In the genomic region with DNA sequence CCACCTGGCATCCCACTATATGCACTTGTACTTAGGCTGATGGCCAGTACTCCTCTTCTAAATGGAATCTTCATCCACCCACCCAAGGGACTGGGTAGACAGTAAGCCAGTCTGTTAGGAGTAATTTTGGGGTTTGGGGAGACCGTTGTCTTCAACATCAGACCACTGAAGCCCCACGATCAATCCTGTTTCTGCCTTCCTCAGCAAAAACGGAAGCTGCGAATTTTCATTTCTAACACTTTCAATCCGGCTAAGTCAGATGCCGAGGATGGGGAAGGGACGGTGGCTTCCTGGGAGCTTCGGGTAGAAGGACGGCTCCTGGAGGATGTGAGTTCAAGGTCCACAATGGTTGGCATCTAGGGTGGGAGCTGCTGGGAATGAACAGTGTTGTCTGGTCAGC, we compare ENCODE assay signal across 19 cellular contexts. TPM values are rescaled to one million over a fixed set of nuclear protein-coding genes. Genes with fewer than 3 reads are reported as not detected.
DNase-seq lines count a peak whose midpoint lies in the region; ATAC-seq, FAIRE-seq and TF ChIP-seq lines count a peak whose summit lies in the region.
"Had no signal": no experiment of that assay in that cellular context is flagged by ENCODE, and none has a peak within 500 bp of the region (broad histone marks: within the 10 kb centered on the region; RNA-seq: fewer than 3 reads in every experiment).

No MANE protein-coding gene starts in this region.

- no peak for FAIRE-seq in GM12878 (lab: Jason Lieb, UNC)
- FAIRE-seq in urothelium cell line (lab: Jason Lieb, UNC), result no peak

- H2AFZ ChIP-seq in H9 (ENCODE audit: low read length) (no peak overlapping the region), GM12878 (ENCODE audit: control insufficient read depth, low read depth, low read length) (no peak overlapping the region)

- peak overlapping the region in 3 of 4 donors; percentile 24 to 99 (median 74) for H3K4me3 Mint-ChIP-seq in CD4-positive, CD25-positive, alpha-beta regulatory T cell
- H3K4me3 Mint-ChIP-seq in H9 (peak overlapping the region; percentile 38 to 41; a peak in 3 of 5 replicates), nephron progenitor cell (peak overlapping the region; percentile 98)
- no peak overlapping the region for H3K4me3 Mint-ChIP-seq in T-helper 2 cell treated with Interferon-gamma antibody and Interleukin-4, amounts not matched to agents 5 μg/mL and 100 μg/mL, for 36 hours

- no peak for ATAC-seq in CD4-positive, CD25-positive, alpha-beta regulatory T cell (ENCODE audit: low read depth in 2 of 2)
- no peak for ATAC-seq in GM12878
- ATAC-seq: CD8-positive, alpha-beta T cell; psoas muscle; Right ventricle myocardium inferior; stimulated activated naive CD8-positive, alpha-beta T cell treated with anti-CD3 and anti-CD28 coated beads, Interleukin-15, Interleukin-2, amounts not matched to agents 100 U/mL and 50 U/mL, for 24 hours; T-helper 17 cell had no signal

- H3K9ac ChIP-seq in H9 (ENCODE audit: extremely low read depth, insufficient read length, low read length) (no peak overlapping the region), GM12878 (ENCODE audit: control insufficient read depth, insufficient read depth, low read length) (0 out of 2 replicates have a peak overlapping the region, but pooled peaks have one; percentile 8)

- H2AK5ac ChIP-seq in H9 (ENCODE audit: insufficient read length, low read length), result no peak overlapping the region

- no peak overlapping the region for H3K4me3 ChIP-seq in CD4-positive, CD25-positive, alpha-beta regulatory T cell (ENCODE audit: low read depth, low read length)
- H3K4me3 ChIP-seq in GM12878, result no peak overlapping the region
- H3K4me3 ChIP-seq: psoas muscle, upper lobe of left lung had no signal

- peak overlapping the region in 1 of 3 donors; percentile 57 for H3K27ac Mint-ChIP-seq in CD4-positive, CD25-positive, alpha-beta regulatory T cell
- H3K27ac Mint-ChIP-seq in H9 (no peak overlapping the region), nephron progenitor cell (peak overlapping the region; percentile 22)
- H3K27ac Mint-ChIP-seq in T-helper 2 cell treated with Interferon-gamma antibody and Interleukin-4, amounts not matched to agents 5 μg/mL and 100 μg/mL, for 36 hours, result no peak overlapping the region

- H4K20me1 ChIP-seq in H9 (ENCODE audit: control insufficient read depth, insufficient read depth, insufficient read length) (no peaks in the 10 kb centered on the region), GM12878 (ENCODE audit: control insufficient read depth, insufficient read depth) (0 out of 2 replicates have a peak, but pooled peaks cover 4% of the 10 kb centered on the region)

- no peak overlapping the region for H2BK15ac ChIP-seq in H9 (ENCODE audit: low read depth, low read length)

- no peak overlapping the region for H3K18ac ChIP-seq in H9 (ENCODE audit: insufficient read length, low read depth, low read length)

- in situ Hi-C loops in GM12878 (cut with MboI) (no loop called here), GM13977 (cut with MboI; ENCODE audit: low pct_unique_long_range_greater_than_20kb, low sequenced_read_pairs, unreplicated experiment) (no loop called here)

- H2BK120ac ChIP-seq in H9 (ENCODE audit: low read depth, low read length, poor library complexity, severe bottlenecking), result no peak overlapping the region

- no CpG with 5 or more reads among the region's 9 CpGs for WGBS in H9 (ENCODE audit: extremely low coverage, insufficient read length, low lambda C conversion rate)
- 97% methylated on average over 9 of the region's 9 CpGs for WGBS in GM12878 (ENCODE audit: insufficient coverage, insufficient replicate concordance, low lambda C conversion rate, missing lambda C conversion rate)

- peaks cover 29% of the 10 kb centered on the region for H3K36me3 Mint-ChIP-seq in CD4-positive, CD25-positive, alpha-beta regulatory T cell
- H3K36me3 Mint-ChIP-seq in H9 (ENCODE audit: insufficient read depth in 1 of 3, low read depth in 3 of 3) (peaks cover 50 to 62% (median 58%) of the 10 kb centered on the region in 3 experiments; a peak in 6 of 7 replicates), nephron progenitor cell (ENCODE audit: low read depth) (peaks cover 53% of the 10 kb centered on the region)
- H3K36me3 Mint-ChIP-seq in T-helper 2 cell treated with Interferon-gamma antibody and Interleukin-4, amounts not matched to agents 5 μg/mL and 100 μg/mL, for 36 hours (ENCODE audit: low read depth), result peaks cover 42% of the 10 kb centered on the region

- no peak for TF ChIP-seq RAD21 in GM12878 (IDR thresholded peaks at IDR 0.05; ENCODE audit: insufficient read depth, low read depth, low read length)

- no peak overlapping the region for H3K56ac ChIP-seq in H9 (ENCODE audit: insufficient read length, low read depth, low read length)

- RAD21 ChIA-PET in GM12878 (lab: Charles Lee; ENCODE audit: unreplicated experiment), result interaction anchor here (1.3 to 5.6 kb wide), 8 partner anchors 24 to 227 kb away, joined by 4 to 47 read pairs (median 6); partner anchors contain the start of genes CERS5 and COX14

- no peaks in the 10 kb centered on the region for H3K27me3 ChIP-seq in CD4-positive, CD25-positive, alpha-beta regulatory T cell (ENCODE audit: control insufficient read depth, insufficient read depth, low read length)
- H3K27me3 ChIP-seq in H9 (ENCODE audit: insufficient read depth, low read length) (no peaks in the 10 kb centered on the region), GM12878 (replicated peaks in 1 of 2; ENCODE audit: control insufficient read depth in 2 of 2, insufficient read depth in 2 of 2, low read length in 1 of 2) (no peaks in the 10 kb centered on the region)
- H3K27me3 ChIP-seq: upper lobe of left lung had no signal

- no peak overlapping the region for H4K91ac ChIP-seq in H9 (ENCODE audit: insufficient read length, low read depth, low read length)

- intact Hi-C loops in GM12878 (cut with micrococcal nuclease; ENCODE audit: unreplicated experiment), result no loop called here

- no peak overlapping the region for H3K4ac ChIP-seq in H9 (ENCODE audit: low read depth, low read length)

- H2BK20ac ChIP-seq in H9 (ENCODE audit: low read depth, low read length, poor library complexity, severe bottlenecking), result no peak overlapping the region

- no peak overlapping the region for H4K8ac ChIP-seq in H9 (replicated peaks; ENCODE audit: insufficient read length, low read depth, low read length)

- BruUV-seq in GM12878 (replicated peaks; lab: Mats Ljungman, UMichigan), result no TSS peak

- no peaks in the 10 kb centered on the region for H3K27me3 Mint-ChIP-seq in CD4-positive, CD25-positive, alpha-beta regulatory T cell
- peaks cover 3% of the 10 kb centered on the region; the same call in 1 of the 2 replicates for H3K27me3 Mint-ChIP-seq in H9 (ENCODE audit: low read depth)
- peaks cover 8% of the 10 kb centered on the region for H3K27me3 Mint-ChIP-seq in nephron progenitor cell (ENCODE audit: low read depth, poor library complexity)
- H3K27me3 Mint-ChIP-seq in T-helper 2 cell treated with Interferon-gamma antibody and Interleukin-4, amounts not matched to agents 5 μg/mL and 100 μg/mL, for 36 hours (ENCODE audit: low read depth), result no peaks in the 10 kb centered on the region
- H3K27me3 Mint-ChIP-seq: T-helper 17 cell had no signal

- no peaks in the 10 kb centered on the region for H3K9me3 Mint-ChIP-seq in CD4-positive, CD25-positive, alpha-beta regulatory T cell
- no peaks in the 10 kb centered on the region for H3K9me3 Mint-ChIP-seq in H9
- H3K9me3 Mint-ChIP-seq in nephron progenitor cell, result no peaks in the 10 kb centered on the region
- H3K9me3 Mint-ChIP-seq in T-helper 2 cell treated with Interferon-gamma antibody and Interleukin-4, amounts not matched to agents 5 μg/mL and 100 μg/mL, for 36 hours, result no peaks in the 10 kb centered on the region
- H3K9me3 Mint-ChIP-seq: CD8-positive, alpha-beta T cell had no signal

- H2BK12ac ChIP-seq in H9 (ENCODE audit: insufficient read length, low read depth, low read length), result no peak overlapping the region

- peaks cover 16% of the 10 kb centered on the region for H3K4me1 ChIP-seq in CD4-positive, CD25-positive, alpha-beta regulatory T cell (ENCODE audit: control insufficient read depth, insufficient read depth, low read length, poor library complexity, severe bottlenecking)
- no peaks in the 10 kb centered on the region for H3K4me1 ChIP-seq in H9 (ENCODE audit: insufficient read depth, low read length)
- H3K4me1 ChIP-seq in GM12878 (ENCODE audit: control insufficient read depth, insufficient read depth, low read length), result no peaks in the 10 kb centered on the region

- DNase-seq in CD4-positive, CD25-positive, alpha-beta regulatory T cell, result no peak
- DNase-seq in H9, result no peak
- DNase-seq in GM12878 (ENCODE audit: low read depth, low spot score), result no peak
- no peak for DNase-seq in nephron progenitor cell
- DNase-seq in urothelium cell line (ENCODE audit: low spot score), result no peak
- no peak for DNase-seq in GM13977 (ENCODE audit: low spot score)
- DNase-seq in stimulated activated CD4-positive, alpha-beta T cell treated with anti-CD3 and anti-CD28 coated beads, Interleukin-12 subunit alpha, Interleukin-12 subunit beta, amount 100 ng/mL, for 4 hours, result no peak
- DNase-seq in T-helper 2 cell treated with Interferon-gamma antibody and Interleukin-4, amounts not matched to agents 5 μg/mL and 100 μg/mL, for 36 hours (ENCODE audit: low spot score), result no peak
- DNase-seq: activated CD4-positive, CD25-positive, alpha-beta regulatory T cell; amygdala; CD8-positive, alpha-beta T cell; foreskin melanocyte; NCI-H146; NCI-H345; psoas muscle; stimulated activated naive CD8-positive, alpha-beta T cell treated with anti-CD3 and anti-CD28 coated beads, Interleukin-15, Interleukin-2, amounts not matched to agents 100 U/mL and 50 U/mL, for 24 hours; T-helper 17 cell; upper lobe of left lung had no signal

- no peak for TF ChIP-seq EP300 in GM12878 (IDR thresholded peaks at IDR 0.05; ENCODE audit: borderline replicate concordance in 1 of 2, control insufficient read depth in 1 of 2, low read depth in 2 of 2, low read length in 2 of 2)

- H3K14ac ChIP-seq in H9 (ENCODE audit: insufficient read depth, low read length), result no peak overlapping the region

- TF ChIP-seq POLR2A in GM12878 (IDR thresholded peaks at IDR 0.05; ENCODE audit: low read depth, low read length), result no peak

- SMC1A ChIA-PET in GM12878 (lab: Charles Lee; ENCODE audit: uncharacterized antibody, unreplicated experiment), result interaction anchor here (0.7 to 3.9 kb wide), 13 partner anchors 9 to 345 kb away, joined by 3 to 29 read pairs (median 3); partner anchors contain the start of genes CERS5 and COX14

- peaks cover 45% of the 10 kb centered on the region for H3K36me3 ChIP-seq in CD4-positive, CD25-positive, alpha-beta regulatory T cell (ENCODE audit: control insufficient read depth, insufficient read depth, low read length)
- H3K36me3 ChIP-seq in GM12878 (ENCODE audit: control insufficient read depth in 2 of 2, insufficient read depth in 2 of 2, low read length in 1 of 2), result peaks cover 0 to 20% of the 10 kb centered on the region in 2 experiments

- CTCF ChIA-PET in GM12878 (lab: Yijun Ruan, JAX), result interaction anchor here (0.9 to 9.0 kb wide), 20 partner anchors 9 to 343 kb away, joined by 3 to 250 read pairs (median 5); partner anchors contain the start of genes CERS5, COX14 and LIMA1

- no peak overlapping the region for H3T11ph ChIP-seq in H9 (ENCODE audit: low read length)

- no peaks in the 10 kb centered on the region for H3K79me2 ChIP-seq in H9 (ENCODE audit: insufficient read depth, low read length)
- H3K79me2 ChIP-seq in GM12878 (ENCODE audit: control insufficient read depth, insufficient read depth, low read length), result peaks cover 9% of the 10 kb centered on the region

- H3K4me1 Mint-ChIP-seq in CD4-positive, CD25-positive, alpha-beta regulatory T cell, result peaks cover 19 to 43% (median 26%) of the 10 kb centered on the region in 4 donors
- H3K4me1 Mint-ChIP-seq in H9 (peaks cover 9 to 12% of the 10 kb centered on the region in 2 experiments), nephron progenitor cell (peaks cover 39% of the 10 kb centered on the region)
- H3K4me1 Mint-ChIP-seq in T-helper 2 cell treated with Interferon-gamma antibody and Interleukin-4, amounts not matched to agents 5 μg/mL and 100 μg/mL, for 36 hours (ENCODE audit: low read depth), result peaks cover 30% of the 10 kb centered on the region

- H3K23ac ChIP-seq in H9 (ENCODE audit: insufficient read length, low read depth, low read length), result no peak overlapping the region

- TF ChIP-seq CTCF in H9 (conservative IDR thresholded peaks at IDR 0.05), result no peak
- TF ChIP-seq CTCF in GM12878 (IDR thresholded peaks at IDR 0.05 in 2 of 3, conservative IDR thresholded peaks at IDR 0.05 in 1 of 3; ENCODE audit: control insufficient read depth in 2 of 3, extremely low read depth in 1 of 3, insufficient read depth in 1 of 3, low read depth in 3 of 3, low read length in 3 of 3), result no peak
- TF ChIP-seq CTCF in nephron progenitor cell (IDR thresholded peaks at IDR 0.05), result no peak
- no peak for TF ChIP-seq CTCF in GM13977 (IDR thresholded peaks at IDR 0.05; ENCODE audit: extremely low read depth, insufficient read depth, missing control alignments)

- H3K9me3 ChIP-seq in CD4-positive, CD25-positive, alpha-beta regulatory T cell (ENCODE audit: control insufficient read depth in 2 of 2, low read length in 2 of 2), result no peaks in the 10 kb centered on the region
- H3K9me3 ChIP-seq in H9 (ENCODE audit: control insufficient read depth, low read depth, low read length), result no peaks in the 10 kb centered on the region
- H3K9me3 ChIP-seq in GM12878 (replicated peaks; ENCODE audit: control insufficient read depth, insufficient read depth, low read length), result no peaks in the 10 kb centered on the region
- H3K9me3 ChIP-seq: psoas muscle, upper lobe of left lung had no signal

- no peak overlapping the region for H2BK5ac ChIP-seq in H9 (ENCODE audit: insufficient read length, low read length)

- H3K27ac ChIP-seq in CD4-positive, CD25-positive, alpha-beta regulatory T cell (ENCODE audit: insufficient read depth, low read length, poor library complexity, severe bottlenecking), result no peak overlapping the region
- H3K27ac ChIP-seq in H9 (ENCODE audit: insufficient read length, low read depth, low read length) (no peak overlapping the region), GM12878 (ENCODE audit: control insufficient read depth, insufficient read depth) (no peak overlapping the region)
- H3K27ac ChIP-seq: psoas muscle, upper lobe of left lung had no signal

- H4K5ac ChIP-seq in H9 (ENCODE audit: insufficient read length, low read depth, low read length), result no peak overlapping the region

- H3K79me1 ChIP-seq in H9 (ENCODE audit: insufficient read depth, low read depth, low read length, poor library complexity, severe bottlenecking), result no peaks in the 10 kb centered on the region

- POLR2A ChIA-PET in GM12878 (lab: Charles Lee), result interaction anchor here (0.7 to 1.2 kb wide), 3 partner anchors 9 to 26 kb away, joined by 3 to 8 read pairs (median 5); no protein-coding TSS in a partner anchor

- H3K23me2 ChIP-seq in H9 (ENCODE audit: insufficient read length, low read depth, low read length, poor library complexity, severe bottlenecking), result no peaks in the 10 kb centered on the region

- no peak overlapping the region for H3K4me2 ChIP-seq in H9 (ENCODE audit: insufficient read depth, insufficient read length, low read length)
- no peak overlapping the region for H3K4me2 ChIP-seq in GM12878 (ENCODE audit: control insufficient read depth, insufficient read depth)

RNA-seq across cellular contexts. Expression of gene SMARCD1, which starts 2.0 kb away (rescaled TPM):
- total RNA-seq in CD4-positive, CD25-positive, alpha-beta regulatory T cell, result 75.2 TPM
- polyA plus RNA-seq in CD4-positive, CD25-positive, alpha-beta regulatory T cell, result 10 to 100 TPM; 12.0 to 22.3 (median 13.8) TPM
- 142 and 152 TPM in 2 replicates for total RNA-seq in H9 (2021)
- 61.2 and 62.7 TPM in 2 replicates for total RNA-seq in GM12878 (2013; cell fraction: nucleolus; rRNA removed)
- total RNA-seq in GM12878 (2014; rRNA removed), result 83.2 and 90.4 TPM in 2 replicates
- 46.6 and 51.7 TPM in 2 replicates for total RNA-seq in GM12878 (2014; rRNA removed; fragmentation: Illumina TruSeq; extraction: Trizol)
- total RNA-seq in GM12878 (2021), result 78.7 and 90.1 TPM in 2 replicates
- polyA plus RNA-seq in GM12878 (2011; ENCODE audit: low read depth), result 36.1 TPM
- polyA plus RNA-seq in GM12878 (2011; rRNA removed), result 38.7 and 67.2 TPM in 2 replicates
- 62.2 and 64.3 TPM in 2 replicates for polyA plus RNA-seq in GM12878 (2011; cell fraction: cytosol; rRNA removed)
- polyA plus RNA-seq in GM12878 (2011; cell fraction: nucleus; rRNA removed), result 90.5 and 98.2 TPM in 2 replicates
- 38.5 and 44.3 TPM in 2 replicates for polyA plus RNA-seq in GM12878 (2012)
- polyA plus RNA-seq in GM12878 (2014; fragmentation: Illumina TruSeq; extraction: Trizol), result 92.4 and 96.2 TPM in 2 replicates
- polyA plus RNA-seq in GM12878 (2014; fragmentation: Nextera tagmentation; extraction: Ambion mirVana), result 1 to 10 TPM; 1.4 to 2.9 TPM
- polyA plus RNA-seq in GM12878 (2014; rRNA removed), result 66.1 and 97.4 TPM in 2 replicates
- 10 to 100 TPM; 12.6 to 13.4 TPM for polyA plus RNA-seq in GM12878 (2016; fragmentation: Nextera tagmentation; extraction: Ambion mirVana)
- 62.7 and 66.1 TPM in 2 replicates for polyA minus RNA-seq in GM12878 (2011; rRNA and poly(A)+ RNA removed)
- 36.5 and 40.9 TPM in 2 replicates for polyA minus RNA-seq in GM12878 (2011; cell fraction: cytosol; rRNA and poly(A)+ RNA removed)
- 26.4 and 43.6 TPM in 2 replicates for polyA minus RNA-seq in GM12878 (2011; cell fraction: nucleus; rRNA and poly(A)+ RNA removed)

RNA-seq across cellular contexts. Expression of gene GPD1, which starts 16.6 kb away (rescaled TPM):
- total RNA-seq in CD4-positive, CD25-positive, alpha-beta regulatory T cell, result not detected
- under 1 TPM in 1 of 4 donors, not detected in 3; 0.06 TPM for polyA plus RNA-seq in CD4-positive, CD25-positive, alpha-beta regulatory T cell
- total RNA-seq in H9 (2021), result 0.70 and 1.2 TPM in 2 replicates
- 0.76 and 1.9 TPM in 2 replicates for total RNA-seq in GM12878 (2013; cell fraction: nucleolus; rRNA removed)
- total RNA-seq in GM12878 (2014; rRNA removed), result 0.11 and 0.23 TPM in 2 replicates
- total RNA-seq in GM12878 (2014; rRNA removed; fragmentation: Illumina TruSeq; extraction: Trizol), result 0.05 and 0.22 TPM in 2 replicates
- 0.19 and 0.26 TPM in 2 replicates for total RNA-seq in GM12878 (2021)
- 0.17 TPM for polyA plus RNA-seq in GM12878 (2011; ENCODE audit: low read depth)
- 0.23 and 0.61 TPM in 2 replicates for polyA plus RNA-seq in GM12878 (2011; rRNA removed)
- polyA plus RNA-seq in GM12878 (2011; cell fraction: cytosol; rRNA removed), result 0.24 and 0.52 TPM in 2 replicates
- 1.7 and 2.5 TPM in 2 replicates for polyA plus RNA-seq in GM12878 (2011; cell fraction: nucleus; rRNA removed)
- 0.29 and 0.30 TPM in 2 replicates for polyA plus RNA-seq in GM12878 (2012)
- 0.13 and 0.49 TPM in 2 replicates for polyA plus RNA-seq in GM12878 (2014; fragmentation: Illumina TruSeq; extraction: Trizol)
- polyA plus RNA-seq in GM12878 (2014; fragmentation: Nextera tagmentation; extraction: Ambion mirVana), result under 1 TPM in 1 of 2 experiments, not detected in 1; 0.04 TPM
- 0.27 and 0.63 TPM in 2 replicates for polyA plus RNA-seq in GM12878 (2014; rRNA removed)
- polyA plus RNA-seq in GM12878 (2016; fragmentation: Nextera tagmentation; extraction: Ambion mirVana), result under 1 TPM; 0.30 to 0.48 TPM
- polyA minus RNA-seq in GM12878 (2011; rRNA and poly(A)+ RNA removed), result 0.37 and 0.62 TPM in 2 replicates
- not detected in 2 replicates for polyA minus RNA-seq in GM12878 (2011; cell fraction: cytosol; rRNA and poly(A)+ RNA removed)
- 0.60 and 1.4 TPM in 2 replicates for polyA minus RNA-seq in GM12878 (2011; cell fraction: nucleus; rRNA and poly(A)+ RNA removed)

RNA-seq across cellular contexts. Expression of gene COX14, which starts 24.9 kb away (rescaled TPM):
- total RNA-seq in CD4-positive, CD25-positive, alpha-beta regulatory T cell, result 46.4 TPM
- polyA plus RNA-seq in CD4-positive, CD25-positive, alpha-beta regulatory T cell, result 100 to 1,000 TPM; 256 to 297 (median 268) TPM
- total RNA-seq in H9 (2021) (31.2 and 31.9 TPM in 2 replicates), GM12878 (2014; rRNA removed) (73.1 and 82.0 TPM in 2 replicates), GM12878 (2014; rRNA removed; fragmentation: Illumina TruSeq; extraction: Trizol) (44.6 and 45.3 TPM in 2 replicates), GM12878 (2021) (56.1 and 58.0 TPM in 2 replicates)
- total RNA-seq in GM12878 (2013; cell fraction: nucleolus; rRNA removed), result 6.5 and 7.3 TPM in 2 replicates
- 77.7 TPM for polyA plus RNA-seq in GM12878 (2011; ENCODE audit: low read depth)
- polyA plus RNA-seq in GM12878 (2011; rRNA removed) (97.8 and 140 TPM in 2 replicates), GM12878 (2014; fragmentation: Illumina TruSeq; extraction: Trizol) (37.6 and 51.7 TPM in 2 replicates), GM12878 (2014; fragmentation: Nextera tagmentation; extraction: Ambion mirVana) (100 to 1,000 TPM; 323 to 361 TPM), GM12878 (2014; rRNA removed) (99.8 and 109 TPM in 2 replicates), GM12878 (2016; fragmentation: Nextera tagmentation; extraction: Ambion mirVana) (100 to 1,000 TPM; 181 to 187 TPM)
- polyA plus RNA-seq in GM12878 (2011; cell fraction: cytosol; rRNA removed), result 154 and 175 TPM in 2 replicates
- 44.1 and 56.7 TPM in 2 replicates for polyA plus RNA-seq in GM12878 (2011; cell fraction: nucleus; rRNA removed)
- 61.5 and 76.0 TPM in 2 replicates for polyA plus RNA-seq in GM12878 (2012)
- polyA minus RNA-seq in GM12878 (2011; rRNA and poly(A)+ RNA removed), result 34.3 and 45.1 TPM in 2 replicates
- polyA minus RNA-seq in GM12878 (2011; cell fraction: cytosol; rRNA and poly(A)+ RNA removed), result 9.5 and 17.9 TPM in 2 replicates
- polyA minus RNA-seq in GM12878 (2011; cell fraction: nucleus; rRNA and poly(A)+ RNA removed), result 9.9 and 23.6 TPM in 2 replicates

RNA-seq across cellular contexts. Expression of gene ASIC1, which starts 29.8 kb away (rescaled TPM):
- 2.1 TPM for total RNA-seq in CD4-positive, CD25-positive, alpha-beta regulatory T cell
- polyA plus RNA-seq in CD4-positive, CD25-positive, alpha-beta regulatory T cell, result under 1 TPM in 3 of 4 donors, not detected in 1; 0.47 to 0.49 (median 0.49) TPM
- total RNA-seq in H9 (2021) (3.9 and 4.0 TPM in 2 replicates), GM12878 (2014; rRNA removed) (0.05 and 0.28 TPM in 2 replicates), GM12878 (2014; rRNA removed; fragmentation: Illumina TruSeq; extraction: Trizol) (not detected in 2 replicates), GM12878 (2021) (0.13 and 0.26 TPM in 2 replicates)
- total RNA-seq in GM12878 (2013; cell fraction: nucleolus; rRNA removed), result 0.27 and 2.0 TPM in 2 replicates
- polyA plus RNA-seq in GM12878 (2011; ENCODE audit: low read depth), result 0.22 TPM
- polyA plus RNA-seq in GM12878 (2011; rRNA removed) (0.14 and 0.27 TPM in 2 replicates), GM12878 (2014; fragmentation: Illumina TruSeq; extraction: Trizol) (0.08 and 0.09 TPM in 2 replicates), GM12878 (2014; fragmentation: Nextera tagmentation; extraction: Ambion mirVana) (under 1 TPM in 1 of 2 experiments, not detected in 1; 0.02 TPM), GM12878 (2014; rRNA removed) (0.01 and 0.15 TPM in 2 replicates), GM12878 (2016; fragmentation: Nextera tagmentation; extraction: Ambion mirVana) (not detected)
- polyA plus RNA-seq in GM12878 (2011; cell fraction: cytosol; rRNA removed), result 0.18 and 0.22 TPM in 2 replicates
- polyA plus RNA-seq in GM12878 (2011; cell fraction: nucleus; rRNA removed), result 0.50 and 1.1 TPM in 2 replicates
- polyA plus RNA-seq in GM12878 (2012), result 0.42 and 0.83 TPM in 2 replicates
- polyA minus RNA-seq in GM12878 (2011; rRNA and poly(A)+ RNA removed), result 0.05 and 0.22 TPM in 2 replicates
- polyA minus RNA-seq in GM12878 (2011; cell fraction: cytosol; rRNA and poly(A)+ RNA removed), result 0.42 TPM in 1 of 2 replicates, not detected in the other
- 0.36 TPM in 1 of 2 replicates, not detected in the other for polyA minus RNA-seq in GM12878 (2011; cell fraction: nucleus; rRNA and poly(A)+ RNA removed)
